31 cellular contexts compared by ENCODE assay signal in genomic region chrX:3738489-3738888, GRCh38. TPM values are rescaled to one million over a fixed set of nuclear protein-coding genes. Genes with fewer than 3 reads are reported as not detected.
A peak's percentile ranks its signal among the peaks of the same experiment; 100 is the strongest.
DNase-seq lines count a peak whose midpoint lies in the region; ATAC-seq lines count a peak whose summit lies in the region.
"Had no signal": no experiment of that assay in that cellular context is flagged by ENCODE, and none has a peak within 500 bp of the region (broad histone marks: within the 10 kb centered on the region; RNA-seq: fewer than 3 reads in every experiment).

No MANE protein-coding gene starts in this region.

- H2BK15ac ChIP-seq in mesenchymal stem cell (ENCODE audit: low read depth, poor library complexity, severe bottlenecking), result no peak overlapping the region

- no peaks in the 10 kb centered on the region for H3K27me3 Mint-ChIP-seq in CD4-positive, alpha-beta memory T cell
- H3K27me3 Mint-ChIP-seq in activated CD8-positive, alpha-beta T cell treated with anti-CD3 and anti-CD28 coated beads, Interleukin-2, amount 10 ng/mL, durations not matched to agents 7 days and 5 days (ENCODE audit: low read depth), result no peaks in the 10 kb centered on the region
- H3K27me3 Mint-ChIP-seq: naive thymus-derived CD8-positive, alpha-beta T cell had no signal

- intact Hi-C loops in CD4-positive, alpha-beta memory T cell (cut with micrococcal nuclease), result no loop called here

- no peak overlapping the region for H3K14ac ChIP-seq in mesenchymal stem cell (ENCODE audit: low read length in 2 of 2)

- no peak overlapping the region for H3K4me3 ChIP-seq in CD4-positive, alpha-beta memory T cell (ENCODE audit: low read length in 2 of 2)
- H3K4me3 ChIP-seq in mesenchymal stem cell (ENCODE audit: insufficient read depth in 1 of 2, low read depth in 1 of 2, low read length in 2 of 2), result no peak overlapping the region
- H3K4me3 ChIP-seq: ascending aorta, BLaER1, cardiac muscle cell, colonic mucosa, lower lobe of right lung, psoas muscle, tibial nerve had no signal

- no peak overlapping the region for H3K4ac ChIP-seq in mesenchymal stem cell (ENCODE audit: low read depth in 1 of 2, low read length in 2 of 2)

- H3K18ac ChIP-seq in mesenchymal stem cell (ENCODE audit: low read depth in 1 of 2, low read length in 2 of 2), result no peak overlapping the region

- no peaks in the 10 kb centered on the region for H3K36me3 ChIP-seq in CD4-positive, alpha-beta memory T cell (ENCODE audit: insufficient read depth, low read length)
- no peaks in the 10 kb centered on the region for H3K36me3 ChIP-seq in mesenchymal stem cell (ENCODE audit: control insufficient read depth in 1 of 2, insufficient read depth in 2 of 2, low read depth in 1 of 2, low read length in 2 of 2)
- H3K36me3 ChIP-seq: ascending aorta, BLaER1, cardiac muscle cell, colonic mucosa, lower lobe of right lung, tibial nerve, WERI-Rb-1 had no signal

- no peak overlapping the region for H3K27ac ChIP-seq in CD4-positive, alpha-beta memory T cell (ENCODE audit: low read depth, low read length)
- no peak overlapping the region for H3K27ac ChIP-seq in mesenchymal stem cell (ENCODE audit: low read length, poor library complexity, severe bottlenecking)
- H3K27ac ChIP-seq: ascending aorta, BLaER1, cardiac muscle cell, colonic mucosa, lower lobe of right lung, psoas muscle, tibial nerve, WERI-Rb-1 had no signal

- H2BK5ac ChIP-seq in mesenchymal stem cell (ENCODE audit: low read depth, low read length, poor library complexity, severe bottlenecking), result no peak overlapping the region

- no peak overlapping the region for H2AK5ac ChIP-seq in mesenchymal stem cell (ENCODE audit: low read length, severe bottlenecking)

- H3K27me3 ChIP-seq in CD4-positive, alpha-beta memory T cell (ENCODE audit: insufficient read depth, low read length), result no peaks in the 10 kb centered on the region
- H3K27me3 ChIP-seq in mesenchymal stem cell (ENCODE audit: control insufficient read depth in 1 of 2, insufficient read depth in 1 of 2, low read length in 2 of 2), result no peaks in the 10 kb centered on the region
- H3K27me3 ChIP-seq: ascending aorta, BLaER1, cardiac muscle cell, colonic mucosa, tibial nerve had no signal

- no peak overlapping the region for H2AFZ ChIP-seq in mesenchymal stem cell (ENCODE audit: low read depth, low read length)

- H3K4me2 ChIP-seq in mesenchymal stem cell (ENCODE audit: low read length, poor library complexity, severe bottlenecking), result no peak overlapping the region
- H3K4me2 ChIP-seq: BLaER1 had no signal

- H3K9me3 Mint-ChIP-seq in CD4-positive, alpha-beta memory T cell, result peaks cover 0 to 10% (median 0%) of the 10 kb centered on the region in 8 donors
- peaks cover 10% of the 10 kb centered on the region for H3K9me3 Mint-ChIP-seq in activated CD8-positive, alpha-beta T cell treated with anti-CD3 and anti-CD28 coated beads, Interleukin-2, amount 10 ng/mL, durations not matched to agents 7 days and 5 days (ENCODE audit: insufficient read depth)

- peaks cover 24% of the 10 kb centered on the region for H3K4me1 ChIP-seq in CD4-positive, alpha-beta memory T cell (ENCODE audit: insufficient read depth, low read length)
- no peaks in the 10 kb centered on the region for H3K4me1 ChIP-seq in mesenchymal stem cell (ENCODE audit: control insufficient read depth, insufficient read depth, low read depth, low read length)
- H3K4me1 ChIP-seq: ascending aorta, colonic mucosa, lower lobe of right lung, psoas muscle, tibial nerve had no signal

- peaks cover 0 to 6% of the 10 kb centered on the region in 2 donors for H3K36me3 Mint-ChIP-seq in CD4-positive, alpha-beta memory T cell
- peaks cover 9% of the 10 kb centered on the region for H3K36me3 Mint-ChIP-seq in activated CD8-positive, alpha-beta T cell treated with anti-CD3 and anti-CD28 coated beads, Interleukin-2, amount 10 ng/mL, durations not matched to agents 7 days and 5 days (ENCODE audit: low read depth)

- no peak overlapping the region for H3K23ac ChIP-seq in mesenchymal stem cell (ENCODE audit: low read length in 2 of 2)

- peak; percentile 76 for ATAC-seq in activated CD8-positive, alpha-beta T cell treated with anti-CD3 and anti-CD28 coated beads, Interleukin-2, amount 10 ng/mL, durations not matched to agents 7 days and 5 days
- ATAC-seq in HG03095 (IDR thresholded peaks at IDR 0.05; ENCODE audit: unreplicated experiment) (no peak), GM18519 (IDR thresholded peaks at IDR 0.05; ENCODE audit: low FRiP score, unreplicated experiment) (no peak)
- ATAC-seq: HepG2; lower lobe of right lung; naive thymus-derived CD8-positive, alpha-beta T cell; psoas muscle; sciatic nerve; SK-N-SH treated with all-trans-retinoic acid at 6 μM for 48 hours had no signal

- H3K4me3 Mint-ChIP-seq in CD4-positive, alpha-beta memory T cell, result peak overlapping the region in 3 of 8 donors; percentile 33 to 61 (median 57)
- H3K4me3 Mint-ChIP-seq in activated CD8-positive, alpha-beta T cell treated with anti-CD3 and anti-CD28 coated beads, Interleukin-2, amount 10 ng/mL, durations not matched to agents 7 days and 5 days, result no peak overlapping the region
- H3K4me3 Mint-ChIP-seq: naive thymus-derived CD8-positive, alpha-beta T cell had no signal

- no peak for DNase-seq in CD4-positive, alpha-beta memory T cell
- peak; percentile 36 for DNase-seq in OCI-M1 (lab: John Stamatoyannopoulos, UW)
- DNase-seq in activated CD8-positive, alpha-beta T cell treated with anti-CD3 and anti-CD28 coated beads, Interleukin-2, amount 10 ng/mL, durations not matched to agents 7 days and 5 days, result no peak
- DNase-seq in mesenchymal stem cell, result peak; percentile 3
- no peak for DNase-seq in NCI-H1092 treated with DMSO at 0.1 percent for 48 hours (lab: John Stamatoyannopoulos, UW)
- DNase-seq: activated CD4-positive, alpha-beta T cell treated with anti-CD3 and anti-CD28 coated beads for 48 hours; activated CD8-positive, alpha-beta memory T cell treated with anti-CD3 and anti-CD28 coated beads, Interleukin-2, amount 50 U/mL, for 48 hours; colonic mucosa; COR-L47; DMS53; effector CD8-positive, alpha-beta T cell; HCEC 1CT; hippocampal formation; lower lobe of right lung; naive thymus-derived CD8-positive, alpha-beta T cell; NCI-H1417 treated with DMSO at 0.1 percent for 48 hours; NCI-H2081; NCI-H526 treated with DMSO at 0.1 percent for 48 hours; occipital lobe; psoas muscle; Right ventricle myocardium superior; WERI-Rb-1 had no signal

- H3K4me1 Mint-ChIP-seq in CD4-positive, alpha-beta memory T cell, result peaks cover 13 to 38% (median 25%) of the 10 kb centered on the region in 4 donors
- peaks cover 41% of the 10 kb centered on the region for H3K4me1 Mint-ChIP-seq in activated CD8-positive, alpha-beta T cell treated with anti-CD3 and anti-CD28 coated beads, Interleukin-2, amount 10 ng/mL, durations not matched to agents 7 days and 5 days (ENCODE audit: low read depth)

- no peak overlapping the region for H4K8ac ChIP-seq in mesenchymal stem cell (ENCODE audit: low read length)

- H3K27ac Mint-ChIP-seq in CD4-positive, alpha-beta memory T cell, result peak overlapping the region; percentile 52 to 88 (median 82)
- H3K27ac Mint-ChIP-seq in activated CD8-positive, alpha-beta T cell treated with anti-CD3 and anti-CD28 coated beads, Interleukin-2, amount 10 ng/mL, durations not matched to agents 7 days and 5 days, result peak overlapping the region; percentile 75

- no peak overlapping the region for H2BK12ac ChIP-seq in mesenchymal stem cell (ENCODE audit: low read length in 2 of 2)

- CTCF ChIA-PET in CD4-positive, alpha-beta memory T cell (lab: Charles Lee; ENCODE audit: partially characterized antibody), result no interaction called here
- CTCF ChIA-PET in activated CD8-positive, alpha-beta T cell treated with anti-CD3 and anti-CD28 coated beads, Interleukin-2, amount 10 ng/mL, durations not matched to agents 7 days and 5 days (lab: Charles Lee), result no interaction called here

- no peak overlapping the region for H4K91ac ChIP-seq in mesenchymal stem cell (ENCODE audit: low read length)

- no peak overlapping the region for H3K9ac ChIP-seq in mesenchymal stem cell (ENCODE audit: low read length)
- H3K9ac ChIP-seq: BLaER1 had no signal

- no peaks in the 10 kb centered on the region for H3K79me1 ChIP-seq in mesenchymal stem cell (replicated peaks; ENCODE audit: low read length, poor library complexity, severe bottlenecking)

- H2BK120ac ChIP-seq in mesenchymal stem cell (ENCODE audit: low read depth, low read length), result no peak overlapping the region

- no peaks in the 10 kb centered on the region for H3K9me3 ChIP-seq in CD4-positive, alpha-beta memory T cell (ENCODE audit: control insufficient read depth in 1 of 2, low read length in 2 of 2)
- peaks cover 3% of the 10 kb centered on the region for H3K9me3 ChIP-seq in mesenchymal stem cell (ENCODE audit: control insufficient read depth, low read length)
- H3K9me3 ChIP-seq: ascending aorta, colonic mucosa, lower lobe of right lung, tibial nerve had no signal

- POLR2A ChIA-PET in CD4-positive, alpha-beta memory T cell (lab: Charles Lee; ENCODE audit: partially characterized antibody), result interaction anchor here (1.5 kb wide), 1 partner anchor 27 kb away, joined by 5 read pairs; no protein-coding TSS in a partner anchor
- POLR2A ChIA-PET in activated CD8-positive, alpha-beta T cell treated with anti-CD3 and anti-CD28 coated beads, Interleukin-2, amount 10 ng/mL, durations not matched to agents 7 days and 5 days (lab: Charles Lee), result interaction anchor here (1.1 kb wide), 1 partner anchor 27 kb away, joined by 3 read pairs; no protein-coding TSS in a partner anchor

RNA-seq across cellular contexts. Expression of gene PRKX, which starts 25.0 kb away (rescaled TPM):
- total RNA-seq in CD4-positive, alpha-beta memory T cell, result 10 to 100 TPM; 66.7 to 70.2 TPM
- 10 to 100 TPM; 63.0 to 73.9 TPM for polyA plus RNA-seq in CD4-positive, alpha-beta memory T cell
- total RNA-seq in activated CD8-positive, alpha-beta T cell treated with anti-CD3 and anti-CD28 coated beads, Interleukin-2, amount 10 ng/mL, durations not matched to agents 7 days and 5 days, result 100 to 1,000 TPM; 123 TPM
- polyA plus RNA-seq in mesenchymal stem cell (2013, experiment 1 of 2), result 6.2 TPM
- 6.6 TPM for polyA plus RNA-seq in mesenchymal stem cell (2013, experiment 2 of 2)

Comparison
In these comparisons a context has a peak if more than half of its experiments do, and no peak if none do; other contexts are left out.
1. DNase-seq: peak in OCI-M1 (single experiment) and mesenchymal stem cell (single experiment); none in CD4-positive, alpha-beta memory T cell (0 of 5), activated CD8-positive, alpha-beta T cell treated with anti-CD3 and anti-CD28 coated beads, Interleukin-2, amount 10 ng/mL, durations not matched to agents 7 days and 5 days (single experiment) and NCI-H1092 treated with DMSO at 0.1 percent for 48 hours (single experiment).